Comparison of ENCODE assay signal across 11 cellular contexts in the genomic region with DNA sequence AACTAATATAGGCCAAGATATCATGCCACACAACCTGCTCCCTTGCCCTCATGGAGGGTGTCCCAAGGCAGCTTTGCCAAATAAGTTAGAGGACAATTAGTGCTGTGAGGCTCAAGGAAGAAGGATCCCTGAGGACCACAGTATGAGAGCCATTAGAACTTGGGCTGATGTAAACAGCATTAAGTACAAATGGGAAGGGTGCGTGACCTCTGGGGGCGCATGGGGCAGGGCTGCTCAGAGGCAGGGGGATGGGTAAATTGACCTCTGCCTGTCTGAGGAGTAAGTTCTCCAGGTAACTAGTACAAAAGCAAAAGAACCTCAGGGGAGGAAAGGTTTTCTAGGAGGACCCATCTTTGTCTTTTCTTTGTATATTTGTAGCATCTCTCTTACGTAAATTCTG. TPM values are rescaled to one million over a fixed set of nuclear protein-coding genes. Genes with fewer than 3 reads are reported as not detected.
DNase-seq lines count a peak whose midpoint lies in the region; ATAC-seq and TF ChIP-seq lines count a peak whose summit lies in the region.
"Had no signal": no experiment of that assay in that cellular context is flagged by ENCODE, and none has a peak within 500 bp of the region (broad histone marks: within the 10 kb centered on the region; RNA-seq: fewer than 3 reads in every experiment).

No MANE protein-coding gene starts in this region.

- no peak for DNase-seq in heart right ventricle
- no peak for DNase-seq in cardiac septum (ENCODE audit: low spot score)
- no peak for DNase-seq in colonic mucosa
- no peak for DNase-seq in natural killer cell
- DNase-seq in upper lobe of right lung, result no peak
- no peak for DNase-seq in osteocyte (ENCODE audit: extremely low spot score, unreplicated experiment)
- DNase-seq in NCI-H2081 (lab: John Stamatoyannopoulos, UW), result no peak
- DNase-seq in GOT3 (lab: John Stamatoyannopoulos, UW), result no peak
- DNase-seq: cortex of kidney, NCI-H1930, T-helper 9 cell had no signal

- H3K27ac ChIP-seq in heart right ventricle (peak overlapping the region; percentile 36 to 93 (median 64)), colonic mucosa (peak overlapping the region; percentile 63), upper lobe of right lung (peak overlapping the region; percentile 79)

- no peak for TF ChIP-seq CTCF in heart right ventricle (IDR thresholded peaks at IDR 0.05)
- TF ChIP-seq CTCF in colonic mucosa (IDR thresholded peaks at IDR 0.05), result no peak
- no peak for TF ChIP-seq CTCF in natural killer cell (IDR thresholded peaks at IDR 0.05)
- no peak for TF ChIP-seq CTCF in upper lobe of right lung (IDR thresholded peaks at IDR 0.05)
- no peak for TF ChIP-seq CTCF in osteocyte (IDR thresholded peaks at IDR 0.05)

- peaks cover 3 to 56% (median 27%) of the 10 kb centered on the region in 9 donors for H3K4me1 ChIP-seq in heart right ventricle
- H3K4me1 ChIP-seq in colonic mucosa, result no peaks in the 10 kb centered on the region
- peaks cover 32% of the 10 kb centered on the region for H3K4me1 ChIP-seq in upper lobe of right lung

- 58 to 65% methylated on average over 3 of the region's 3 CpGs for WGBS in heart right ventricle, 2 donors

- H3K4me3 Mint-ChIP-seq in natural killer cell (peak overlapping the region; percentile 40), osteocyte (ENCODE audit: unreplicated experiment) (no peak overlapping the region)

- no peaks in the 10 kb centered on the region for H3K9me3 Mint-ChIP-seq in natural killer cell
- no peaks in the 10 kb centered on the region for H3K9me3 Mint-ChIP-seq in osteocyte (ENCODE audit: unreplicated experiment)

- H3K9ac ChIP-seq in colonic mucosa (ENCODE audit: low read depth in 2 of 2, low read length in 2 of 2), result peak overlapping the region; percentile 28 to 50

- H3K4me1 Mint-ChIP-seq in natural killer cell, result peaks cover 13 to 25% of the 10 kb centered on the region in 2 donors
- H3K4me1 Mint-ChIP-seq in osteocyte (ENCODE audit: unreplicated experiment), result peaks cover 16% of the 10 kb centered on the region

- H3K9me3 ChIP-seq in heart right ventricle (no peaks in the 10 kb centered on the region), colonic mucosa (no peaks in the 10 kb centered on the region), upper lobe of right lung (no peaks in the 10 kb centered on the region)

- H3K36me3 Mint-ChIP-seq in natural killer cell, result no peaks in the 10 kb centered on the region
- no peaks in the 10 kb centered on the region for H3K36me3 Mint-ChIP-seq in osteocyte (ENCODE audit: unreplicated experiment)

- H3K27me3 ChIP-seq in heart right ventricle, result no peaks in the 10 kb centered on the region
- H3K27me3 ChIP-seq in colonic mucosa, result no peaks in the 10 kb centered on the region
- no peaks in the 10 kb centered on the region for H3K27me3 ChIP-seq in upper lobe of right lung

- ATAC-seq in heart right ventricle, result peak in 4 of 8 donors; percentile 3 to 67 (median 26)
- ATAC-seq in natural killer cell, result no peak
- peak; percentile 5 for ATAC-seq in upper lobe of right lung

- H3K27ac Mint-ChIP-seq in natural killer cell (peak overlapping the region; percentile 67 to 74), osteocyte (ENCODE audit: unreplicated experiment) (no peak overlapping the region)

- no peak overlapping the region for H3K4me3 ChIP-seq in heart right ventricle
- no peak overlapping the region for H3K4me3 ChIP-seq in colonic mucosa
- H3K4me3 ChIP-seq in upper lobe of right lung, result no peak overlapping the region

- H3K36me3 ChIP-seq in heart right ventricle, result no peaks in the 10 kb centered on the region
- H3K36me3 ChIP-seq in colonic mucosa, result no peaks in the 10 kb centered on the region
- H3K36me3 ChIP-seq in upper lobe of right lung, result no peaks in the 10 kb centered on the region

- intact Hi-C loops in heart right ventricle (cut with DNase I), result no loop called here
- intact Hi-C loops in cardiac septum (cut with DNase I), result no loop called here
- intact Hi-C loops in colonic mucosa (cut with DNase I), result no loop called here
- intact Hi-C loops in natural killer cell (cut with micrococcal nuclease), result loop anchor here (5.0 kb wide), 1 partner anchor 63 kb away; no protein-coding TSS in a partner anchor
- intact Hi-C loops in upper lobe of right lung (cut with DNase I), result no loop called here

- H3K27me3 Mint-ChIP-seq in natural killer cell (ENCODE audit: low read depth in 2 of 2) (peaks cover 0 to 7% of the 10 kb centered on the region in 2 donors), osteocyte (ENCODE audit: unreplicated experiment) (peaks cover 2% of the 10 kb centered on the region)

RNA-seq across cellular contexts. Expression of gene VWF, which starts 16.2 kb away (rescaled TPM):
- 100 to 1,000 TPM; 163 to 480 (median 275) TPM for total RNA-seq in heart right ventricle
- 100 to 1,000 TPM; 104 to 254 TPM for polyA plus RNA-seq in heart right ventricle
- total RNA-seq in cardiac septum, result 350 TPM
- total RNA-seq in colonic mucosa, result 10 to 100 TPM; 20.9 to 63.2 TPM
- total RNA-seq in natural killer cell, result under 1 TPM; 0.14 to 0.95 (median 0.71) TPM
- total RNA-seq in upper lobe of right lung, result 729 TPM
- total RNA-seq in osteocyte, result 0.13 and 0.31 TPM in 2 replicates

RNA-seq across cellular contexts. Expression of gene CD9, which starts 59.6 kb away (rescaled TPM):
- total RNA-seq in heart right ventricle, result 10 to 100 TPM; 24.8 to 70.4 (median 52.8) TPM
- polyA plus RNA-seq in heart right ventricle, result 100 to 1,000 TPM in 1 of 2 donors, 10 to 100 TPM in 1; 52.3 to 109 TPM
- 70.2 TPM for total RNA-seq in cardiac septum
- total RNA-seq in colonic mucosa, result 100 to 1,000 TPM; 589 to 665 TPM
- total RNA-seq in natural killer cell, result 10 to 100 TPM in 1 of 3 donors, 1 to 10 TPM in 2; 2.1 to 55.9 (median 8.0) TPM
- 445 TPM for total RNA-seq in upper lobe of right lung
- 77.1 and 84.5 TPM in 2 replicates for total RNA-seq in osteocyte

Comparison
In these comparisons a context has a peak if more than half of its experiments do, and no peak if none do; other contexts are left out.
1. RNA of gene VWF, which starts 16.2 kb away (total RNA-seq): 729 TPM in upper lobe of right lung (single experiment), 350 TPM in cardiac septum (single experiment), 163 to 480 TPM in heart right ventricle and 20.9 to 63.2 TPM in colonic mucosa; 0.14 to 0.95 TPM in natural killer cell and 0.13 to 0.31 TPM in osteocyte; every median in the first group is over 10 times any median in the second.
2. Peak in every context shown above with its lines, with median percentiles within 50 percentile points of each other: H3K27ac ChIP-seq.